Comparison of ENCODE assay signal across 8 cellular contexts in genomic region chr17:76709077-76709950, GRCh38. TPM values are rescaled to one million over a fixed set of nuclear protein-coding genes. Genes with fewer than 3 reads are reported as not detected.
DNase-seq lines count a peak whose midpoint lies in the region; ATAC-seq, FAIRE-seq and TF ChIP-seq lines count a peak whose summit lies in the region.

No MANE protein-coding gene starts in this region.

- H3K27me3 Mint-ChIP-seq in activated naive CD8-positive, alpha-beta T cell: no peaks in the 10 kb centered on the region

- H3K4me3 ChIP-seq in HAP-1 (peak overlapping the region; percentile 50), cardiac muscle cell (peak overlapping the region; percentile 60), pancreas (peak overlapping the region; percentile 49 to 69 (median 60))

- H3K36me3 ChIP-seq in HAP-1 (replicated peaks) (peaks cover 10% of the 10 kb centered on the region), cardiac muscle cell (peaks cover 2% of the 10 kb centered on the region), pancreas (peaks cover 0 to 4% (median 0%) of the 10 kb centered on the region in 3 donors)

- no peaks in the 10 kb centered on the region for H3K36me3 Mint-ChIP-seq in activated naive CD8-positive, alpha-beta T cell

- FAIRE-seq in pancreas (lab: Jason Lieb, UNC): no peak

- H3K4me3 Mint-ChIP-seq in activated naive CD8-positive, alpha-beta T cell: peak overlapping the region; percentile 75

- H3K9me3 Mint-ChIP-seq in activated naive CD8-positive, alpha-beta T cell (ENCODE audit: low read depth): no peaks in the 10 kb centered on the region

- H3K27ac ChIP-seq in cardiac muscle cell: peak overlapping the region; percentile 87
- H3K27ac ChIP-seq in pancreas: peak overlapping the region; percentile 76 to 81 (median 78)

- H3K27me3 ChIP-seq in HAP-1 (ENCODE audit: low read depth) (no peaks in the 10 kb centered on the region), cardiac muscle cell (no peaks in the 10 kb centered on the region), pancreas (no peaks in the 10 kb centered on the region)

- ATAC-seq in pancreas (peak; percentile 35 to 69 (median 57)), GM18858 (IDR thresholded peaks at IDR 0.05; ENCODE audit: unreplicated experiment) (no peak), HG03039 (IDR thresholded peaks at IDR 0.05; ENCODE audit: unreplicated experiment) (no peak), GM19397 (IDR thresholded peaks at IDR 0.05; ENCODE audit: unreplicated experiment) (no peak)

- peaks cover 19% of the 10 kb centered on the region for H3K4me1 Mint-ChIP-seq in activated naive CD8-positive, alpha-beta T cell (ENCODE audit: low read depth)

- peak overlapping the region; percentile 73 for H3K27ac Mint-ChIP-seq in activated naive CD8-positive, alpha-beta T cell

- no peak for TF ChIP-seq CTCF in cardiac muscle cell (IDR thresholded peaks at IDR 0.05; ENCODE audit: low read depth, low read length)
- TF ChIP-seq CTCF in pancreas (IDR thresholded peaks at IDR 0.05): no peak

- WGBS in pancreas, 2 donors: 62 to 67% methylated on average over 29 of the region's 29 CpGs

- DNase-seq in 8988T (peak; percentile 51), HAP-1 (ENCODE audit: low spot score in 2 of 2) (peak; percentile 70 to 86), cardiac muscle cell (ENCODE audit: low read depth in 1 of 2, low spot score in 1 of 2) (peak; percentile 82 to 97), pancreas (peak in 5 of 6 donors; percentile 52 to 76 (median 65))

- in situ Hi-C loops in HAP-1 (cut with MboI; ENCODE audit: low sequenced_read_pairs): no loop called here

- intact Hi-C loops in pancreas (cut with DNase I): loop anchor here in 1 of 3 donors (10.0 kb wide), 1 partner anchor 175 kb away; the partner anchor contains the start of gene CYGB

- H3K4me1 ChIP-seq in HAP-1 (peaks cover 27% of the 10 kb centered on the region), cardiac muscle cell (ENCODE audit: low read depth) (peaks cover 40% of the 10 kb centered on the region), pancreas (peaks cover 8 to 12% (median 10%) of the 10 kb centered on the region in 3 donors)

- H3K9me3 ChIP-seq in HAP-1 (no peaks in the 10 kb centered on the region), cardiac muscle cell (ENCODE audit: low read depth) (no peaks in the 10 kb centered on the region), pancreas (no peaks in the 10 kb centered on the region)

RNA-seq across cellular contexts. Expression of gene MXRA7, which starts 1.5 kb away (rescaled TPM):
- total RNA-seq in cardiac muscle cell (101 and 123 TPM in 2 replicates), pancreas (100 to 1,000 TPM in 1 of 6 donors, 10 to 100 TPM in 5; 32.0 to 102 (median 43.7) TPM)
- polyA plus RNA-seq in cardiac muscle cell (164 and 178 TPM in 2 replicates), pancreas (100 to 1,000 TPM in 1 of 2 donors, 10 to 100 TPM in 1; 38.9 to 137 TPM)

RNA-seq across cellular contexts. Expression of gene JMJD6, which starts 17.1 kb away (rescaled TPM):
- total RNA-seq in cardiac muscle cell (23.5 and 25.1 TPM in 2 replicates), pancreas (10 to 100 TPM; 12.4 to 18.2 (median 15.1) TPM)
- polyA plus RNA-seq in cardiac muscle cell (25.3 and 33.6 TPM in 2 replicates), pancreas (10 to 100 TPM; 30.3 to 54.0 TPM)

RNA-seq across cellular contexts. Expression of gene METTL23, which starts 17.3 kb away (rescaled TPM):
- total RNA-seq in cardiac muscle cell: 47.6 and 62.0 TPM in 2 replicates
- 77.9 and 83.0 TPM in 2 replicates for polyA plus RNA-seq in cardiac muscle cell
- 10 to 100 TPM; 14.4 to 23.4 (median 19.9) TPM for total RNA-seq in pancreas
- 10 to 100 TPM; 23.2 to 34.1 TPM for polyA plus RNA-seq in pancreas

RNA-seq across cellular contexts. Expression of gene SRSF2, which starts 27.8 kb away (rescaled TPM):
- total RNA-seq in cardiac muscle cell: 398 and 520 TPM in 2 replicates
- 217 and 265 TPM in 2 replicates for polyA plus RNA-seq in cardiac muscle cell
- 10 to 100 TPM; 41.6 to 87.0 (median 62.1) TPM for total RNA-seq in pancreas
- polyA plus RNA-seq in pancreas: 100 to 1,000 TPM in 1 of 2 donors, 10 to 100 TPM in 1; 74.5 to 144 TPM

RNA-seq across cellular contexts. Expression of gene MFSD11, which starts 28.6 kb away (rescaled TPM):
- total RNA-seq in cardiac muscle cell (45.8 and 69.2 TPM in 2 replicates), pancreas (10 to 100 TPM in 3 of 6 donors, 1 to 10 TPM in 3; 8.3 to 14.6 (median 10.1) TPM)
- polyA plus RNA-seq in cardiac muscle cell (55.6 and 68.1 TPM in 2 replicates), pancreas (10 to 100 TPM in 1 of 2 donors, 1 to 10 TPM in 1; 5.9 to 13.4 TPM)

Comparison
In these comparisons a context has a peak if more than half of its experiments do, and no peak if none do; other contexts are left out.
1. ATAC-seq: peak in pancreas (4 of 4); none in GM18858 (single experiment), HG03039 (single experiment) and GM19397 (single experiment).
2. Peak in every context shown above with its lines, with median percentiles within 50 percentile points of each other: DNase-seq and H3K4me3 ChIP-seq.